In the genomic region with DNA sequence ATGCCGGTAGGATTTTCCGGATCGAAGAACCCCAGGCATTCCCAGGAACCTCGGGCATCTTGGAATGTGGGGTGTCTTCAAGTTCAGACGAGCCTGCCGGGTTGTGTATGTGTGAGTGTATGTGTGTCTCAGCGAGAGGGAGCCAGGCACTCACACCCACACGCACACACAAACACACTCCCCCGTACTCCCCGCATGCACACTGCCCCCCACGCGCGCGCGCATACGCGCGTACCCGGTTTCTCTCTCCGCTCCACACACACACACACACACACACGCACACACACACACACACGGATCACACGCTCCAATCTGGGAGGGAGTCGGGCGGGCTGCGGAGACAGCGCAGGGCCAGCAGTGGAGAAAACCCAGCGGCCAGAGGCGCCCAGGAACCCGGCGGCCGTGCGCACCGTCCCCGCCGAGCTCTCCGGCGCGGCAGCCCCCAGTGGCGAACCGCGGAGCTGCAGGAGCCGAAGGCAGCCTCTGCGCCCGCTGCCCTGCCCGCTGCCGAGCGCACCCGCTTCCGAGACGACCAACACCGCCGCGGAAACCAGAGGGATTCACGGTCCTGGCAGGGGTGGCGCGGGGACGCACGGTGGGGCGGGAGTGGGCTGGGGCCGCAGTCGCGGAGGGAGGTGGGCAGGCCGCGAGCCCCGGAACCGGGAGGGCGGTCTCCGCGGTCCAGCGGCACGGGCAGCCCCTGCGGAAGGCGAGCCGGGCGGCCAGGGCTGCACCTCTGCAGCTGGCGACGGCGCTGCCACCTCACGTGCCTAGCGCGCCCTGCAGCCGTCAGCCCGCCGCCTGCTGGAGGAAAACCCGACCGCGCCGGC, we compare ENCODE assay signal across 8 cellular contexts. TPM values are rescaled to one million over a fixed set of nuclear protein-coding genes. Genes with fewer than 3 reads are reported as not detected.
A peak's percentile ranks its signal among the peaks of the same experiment; 100 is the strongest.
DNase-seq lines count a peak whose midpoint lies in the region; ATAC-seq, FAIRE-seq and TF ChIP-seq lines count a peak whose summit lies in the region.

A gene (minus strand): TSS at position 125 of the 830 bp plus-strand sequence.

- peak within 1 kb of the TSS; percentile 43 for H3K14ac ChIP-seq in neuronal stem cell (ENCODE audit: low read length)

- peak; percentile 39 to 76 for DNase-seq in A549 (ENCODE audit: low read depth in 1 of 2, low spot score in 1 of 2)
- peak; percentile 73 for DNase-seq in HK-2 (ENCODE audit: unreplicated experiment)
- peak; percentile 56 for DNase-seq in NT2/D1 (ENCODE audit: low read depth, low spot score)
- DNase-seq in activated gamma-delta T cell (lab: John Stamatoyannopoulos, UW), result peak; percentile 68
- DNase-seq in fibroblast of villous mesenchyme (ENCODE audit: low read depth), result peak; percentile 56
- peak; percentile 81 for DNase-seq in neuronal stem cell (ENCODE audit: low spot score)

- no peak for FAIRE-seq in A549 (lab: Jason Lieb, UNC)

- peak within 1 kb of the TSS; percentile 82 for H3K18ac ChIP-seq in neuronal stem cell (ENCODE audit: low read length)

- CTCF ChIA-PET in A549 (lab: Yijun Ruan, JAX), result interaction anchor here (0.7 to 3.1 kb wide), 21 partner anchors 9 to 432 kb away, joined by 3 to 14 read pairs (median 3); no protein-coding TSS in a partner anchor

- POLR2A ChIA-PET in A549 (lab: Yijun Ruan, JAX), result interaction anchor here (0.6 kb wide), 1 partner anchor 1237 kb away, joined by 4 read pairs; no protein-coding TSS in a partner anchor

- H2AK5ac ChIP-seq in neuronal stem cell (ENCODE audit: low read depth, low read length), result no peak within 1 kb of the TSS

- TF ChIP-seq EP300 in A549 (IDR thresholded peaks at IDR 0.05), result no peak

- no peak within 1 kb of the TSS for H2BK15ac ChIP-seq in neuronal stem cell (ENCODE audit: low read length)

- no peak within 1 kb of the TSS for H3K23ac ChIP-seq in neuronal stem cell (ENCODE audit: low read depth, low read length, poor library complexity)

- peak within 1 kb of the TSS; percentile 96 for H2AFZ ChIP-seq in neuronal stem cell (ENCODE audit: low read length)

- peak; percentile 39 for TF ChIP-seq CTCF in A549 (IDR thresholded peaks at IDR 0.05)
- TF ChIP-seq CTCF in fibroblast of villous mesenchyme (IDR thresholded peaks at IDR 0.05; ENCODE audit: insufficient read depth, low read depth, low read length), result peak; percentile 63

- H3K4ac ChIP-seq in neuronal stem cell (ENCODE audit: low read length), result no peak within 1 kb of the TSS

- no peak within 1 kb of the TSS for H4K8ac ChIP-seq in neuronal stem cell (ENCODE audit: low read depth, low read length)

- H3K36me3 ChIP-seq in NT2/D1 (ENCODE audit: insufficient read depth, insufficient read length, low read length) (no peaks in the 10 kb centered on the region), neuronal stem cell (replicated peaks in 1 of 2; ENCODE audit: control insufficient read depth in 2 of 2, insufficient read depth in 2 of 2, low read length in 2 of 2) (no peaks in the 10 kb centered on the region), stomach smooth muscle (ENCODE audit: control insufficient read depth in 2 of 2, insufficient read depth in 2 of 2, low read length in 2 of 2) (no peaks in the 10 kb centered on the region)

- H3K9ac ChIP-seq in NT2/D1 (ENCODE audit: insufficient read length, low read depth) (peak within 1 kb of the TSS; percentile 77), neuronal stem cell (ENCODE audit: low read depth, low read length, poor library complexity) (peak within 1 kb of the TSS; percentile 91), stomach smooth muscle (ENCODE audit: low read length in 2 of 2) (peak within 1 kb of the TSS in 1 of 2 donors; percentile 22)

- no peak within 1 kb of the TSS for H2BK12ac ChIP-seq in neuronal stem cell (ENCODE audit: low read length)

- H3K27ac ChIP-seq in A549 (peak within 1 kb of the TSS; percentile 75 to 88; a peak in 5 of 6 replicates), neuronal stem cell (replicated peaks; ENCODE audit: low read length) (no peak within 1 kb of the TSS), stomach smooth muscle (ENCODE audit: low read length) (no peak within 1 kb of the TSS)

- no peaks in the 10 kb centered on the region for H3K9me3 ChIP-seq in A549
- no peaks in the 10 kb centered on the region for H3K9me3 ChIP-seq in NT2/D1 (ENCODE audit: insufficient read depth, low read length)
- H3K9me3 ChIP-seq in neuronal stem cell (replicated peaks in 1 of 2; ENCODE audit: control insufficient read depth in 2 of 2, insufficient read depth in 1 of 2, low read depth in 1 of 2, low read length in 2 of 2), result no peaks in the 10 kb centered on the region
- no peaks in the 10 kb centered on the region for H3K9me3 ChIP-seq in stomach smooth muscle (ENCODE audit: control insufficient read depth in 2 of 2, low read length in 2 of 2)

- H3K4me3 ChIP-seq in A549 (peak within 1 kb of the TSS; percentile 60), NT2/D1 (ENCODE audit: insufficient read length, low read depth) (peak within 1 kb of the TSS; percentile 55), fibroblast of villous mesenchyme (ENCODE audit: low read depth, low read length) (peak within 1 kb of the TSS; percentile 37), neuronal stem cell (ENCODE audit: low read length in 2 of 2) (peak within 1 kb of the TSS; percentile 42 to 87), stomach smooth muscle (ENCODE audit: low read length in 2 of 2) (peak within 1 kb of the TSS; percentile 67 to 78)

- ATAC-seq in A549 (peak; percentile 95 to 99), GM18511 (IDR thresholded peaks at IDR 0.05; ENCODE audit: unreplicated experiment) (peak; percentile 76)

- 5% methylated on average over 7 of the region's 89 CpGs for WGBS in A549 (ENCODE audit: missing lambda C conversion rate)
- WGBS in neuronal stem cell (ENCODE audit: extremely low coverage in 2 of 2, insufficient read length in 2 of 2, insufficient replicate concordance in 1 of 2), 2 donors, result no CpG with 5 or more reads among the region's 89 CpGs

- no peak within 1 kb of the TSS for H2BK5ac ChIP-seq in neuronal stem cell (ENCODE audit: low read length)

- TF ChIP-seq POLR2A in A549 (IDR thresholded peaks at IDR 0.05; ENCODE audit: low read length), result no peak

- no peaks in the 10 kb centered on the region for H3K4me1 ChIP-seq in A549
- H3K4me1 ChIP-seq in NT2/D1 (ENCODE audit: insufficient read depth, insufficient read length), result peaks cover 11% of the 10 kb centered on the region
- peaks cover 1 to 17% of the 10 kb centered on the region in 2 donors for H3K4me1 ChIP-seq in neuronal stem cell (ENCODE audit: control insufficient read depth in 2 of 2, insufficient read depth in 1 of 2, low read depth in 1 of 2, low read length in 2 of 2)
- H3K4me1 ChIP-seq in stomach smooth muscle (ENCODE audit: control insufficient read depth, insufficient read depth, low read length), result peaks cover 22% of the 10 kb centered on the region

- peak in 1 of 2 experiments; percentile 35; a peak in 2 of 5 replicates for TF ChIP-seq RAD21 in A549 (conservative IDR thresholded peaks at IDR 0.05 in 1 of 2, IDR thresholded peaks at IDR 0.05 in 1 of 2)

- no peak within 1 kb of the TSS for H4K91ac ChIP-seq in neuronal stem cell (ENCODE audit: low read depth, low read length, poor library complexity)

- H3K79me1 ChIP-seq in neuronal stem cell (ENCODE audit: low read depth, low read length), result no peaks in the 10 kb centered on the region

- H2BK120ac ChIP-seq in neuronal stem cell (ENCODE audit: low read depth, low read length), result no peak within 1 kb of the TSS

- peaks cover 39% of the 10 kb centered on the region for H3K27me3 ChIP-seq in NT2/D1 (ENCODE audit: insufficient read depth, insufficient read length)
- H3K27me3 ChIP-seq in neuronal stem cell (ENCODE audit: control insufficient read depth in 3 of 3, insufficient read depth in 3 of 3, low read depth in 1 of 3, low read length in 3 of 3), result peaks cover 0 to 61% (median 15%) of the 10 kb centered on the region in 3 experiments
- H3K27me3 ChIP-seq in stomach smooth muscle (ENCODE audit: control insufficient read depth in 1 of 2, insufficient read depth in 2 of 2, low read length in 2 of 2), result peaks cover 29 to 34% of the 10 kb centered on the region in 2 donors

- peak within 1 kb of the TSS; percentile 93 for H3K4me2 ChIP-seq in A549
- peak within 1 kb of the TSS; percentile 96 for H3K4me2 ChIP-seq in neuronal stem cell (ENCODE audit: insufficient read depth, low read length, poor library complexity, severe bottlenecking)

TF ChIP-seq in A549, 52 proteins besides CTCF, POLR2A, EP300 and RAD21 (continues in another document):
- TF ChIP-seq, protein P1, sequence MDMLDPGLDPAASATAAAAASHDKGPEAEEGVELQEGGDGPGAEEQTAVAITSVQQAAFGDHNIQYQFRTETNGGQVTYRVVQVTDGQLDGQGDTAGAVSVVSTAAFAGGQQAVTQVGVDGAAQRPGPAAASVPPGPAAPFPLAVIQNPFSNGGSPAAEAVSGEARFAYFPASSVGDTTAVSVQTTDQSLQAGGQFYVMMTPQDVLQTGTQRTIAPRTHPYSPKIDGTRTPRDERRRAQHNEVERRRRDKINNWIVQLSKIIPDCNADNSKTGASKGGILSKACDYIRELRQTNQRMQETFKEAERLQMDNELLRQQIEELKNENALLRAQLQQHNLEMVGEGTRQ (IDR thresholded peaks at IDR 0.05), result no peak
- TF ChIP-seq GATA3 (IDR thresholded peaks at IDR 0.05; ENCODE audit: borderline replicate concordance) (no peak), HEYL (CRISPR knock-in tag; IDR thresholded peaks at IDR 0.05) (no peak), BHLHE40 (IDR thresholded peaks at IDR 0.05; ENCODE audit: low read depth, low read length) (peak; percentile 78), TP53 (CRISPR knock-in tag; IDR thresholded peaks at IDR 0.05) (no peak), ZSCAN20 (CRISPR knock-in tag; IDR thresholded peaks at IDR 0.05) (no peak), CBX8 (IDR thresholded peaks at IDR 0.05) (no peak)
- TF ChIP-seq, protein P2, sequence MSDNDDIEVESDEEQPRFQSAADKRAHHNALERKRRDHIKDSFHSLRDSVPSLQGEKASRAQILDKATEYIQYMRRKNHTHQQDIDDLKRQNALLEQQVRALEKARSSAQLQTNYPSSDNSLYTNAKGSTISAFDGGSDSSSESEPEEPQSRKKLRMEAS (IDR thresholded peaks at IDR 0.05), result peak; percentile 75
- TF ChIP-seq, protein P3, sequence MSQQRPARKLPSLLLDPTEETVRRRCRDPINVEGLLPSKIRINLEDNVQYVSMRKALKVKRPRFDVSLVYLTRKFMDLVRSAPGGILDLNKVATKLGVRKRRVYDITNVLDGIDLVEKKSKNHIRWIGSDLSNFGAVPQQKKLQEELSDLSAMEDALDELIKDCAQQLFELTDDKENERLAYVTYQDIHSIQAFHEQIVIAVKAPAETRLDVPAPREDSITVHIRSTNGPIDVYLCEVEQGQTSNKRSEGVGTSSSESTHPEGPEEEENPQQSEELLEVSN (IDR thresholded peaks at IDR 0.05; ENCODE audit: borderline replicate concordance, low read depth), result peak; percentile 66

RNA-seq across cellular contexts. Expression of the gene that starts here (rescaled TPM):
- not detected in 2 replicates for polyA plus RNA-seq in A549 (2011; rRNA removed)
- not detected in 2 replicates for polyA plus RNA-seq in A549 (2012; cell fraction: cytosol; rRNA removed)
- polyA plus RNA-seq in A549 (2012; cell fraction: nucleus; rRNA removed), result not detected in 2 replicates
- not detected in 3 replicates for polyA plus RNA-seq in A549 (2017; fragmentation: RNase III; extraction: RNeasy Plus Mini Kit Qiagen cat#74134 plus additional on column Dnase treatment)
- not detected in 2 replicates for polyA minus RNA-seq in A549 (2011; rRNA and poly(A)+ RNA removed)
- not detected in 2 replicates for total RNA-seq in fibroblast of villous mesenchyme
- 0.33 TPM for polyA plus RNA-seq in neuronal stem cell (2013, experiment 1 of 2)
- polyA plus RNA-seq in neuronal stem cell (2013, experiment 2 of 2), result 0.33 TPM

Comparison
In these comparisons a context has a peak if more than half of its experiments do, and no peak if none do; other contexts are left out.
1. Peak in DNase-seq, ATAC-seq, H3K4me3 ChIP-seq, H3K27ac ChIP-seq and H3K4me2 ChIP-seq in A549; RNA of the gene not detected or under 1 TPM.
2. Peak in DNase-seq and H3K4me3 ChIP-seq in fibroblast of villous mesenchyme; RNA of the gene not detected or under 1 TPM.